ENCODE assay signal across 1 cellular context in the genomic region with DNA sequence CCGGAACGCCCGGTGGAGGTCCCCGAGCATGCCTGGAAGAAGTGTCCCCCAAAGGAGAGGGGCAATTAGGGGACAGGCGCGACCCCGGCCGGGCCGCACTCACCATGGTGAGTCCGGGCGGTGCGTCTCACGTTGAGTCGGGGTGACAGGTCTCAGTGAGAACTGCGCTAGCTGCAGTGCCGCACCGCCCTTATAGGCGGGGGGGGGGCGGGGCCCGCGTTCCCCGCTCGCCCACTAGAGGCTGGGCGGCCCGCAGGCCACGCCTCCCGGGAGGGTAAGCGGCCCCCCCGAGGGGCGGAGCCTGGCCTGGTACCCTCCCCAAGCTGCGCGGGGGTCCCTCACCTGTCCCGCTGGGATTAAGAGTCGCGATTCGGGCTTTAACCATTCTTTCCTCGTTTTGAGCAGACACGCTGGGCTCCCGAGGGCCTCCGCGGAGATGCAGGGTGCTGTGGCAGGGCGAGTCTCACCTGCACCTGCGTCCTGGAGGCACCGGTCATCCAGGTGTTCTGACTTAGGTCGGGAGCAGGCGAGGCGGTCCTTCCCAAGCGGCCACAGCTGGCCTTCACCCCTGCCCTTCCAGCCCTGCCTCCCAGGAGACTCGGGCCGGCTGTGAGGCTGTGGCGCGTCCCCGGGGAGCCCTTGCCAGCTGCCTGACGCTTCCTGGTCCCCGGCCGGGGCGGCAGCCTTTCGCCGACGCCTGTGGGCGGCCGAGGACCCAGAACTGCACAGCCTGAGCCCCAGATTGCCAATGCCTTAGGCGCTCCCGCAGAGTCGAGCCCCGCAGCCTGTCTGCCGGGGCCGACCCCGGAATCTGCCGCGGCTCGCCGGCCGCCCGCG.
TF ChIP-seq lines count a peak whose summit lies in the region.

A gene (minus strand): TSS at position 166 of the 837 bp plus-strand sequence. CDS start 60 bp downstream, at position 106.

TF ChIP-seq in HepG2, 621 proteins besides CTCF, POLR2A, EP300 and RAD21 (continued from another document and continues in another):
- TF ChIP-seq, protein P1, sequence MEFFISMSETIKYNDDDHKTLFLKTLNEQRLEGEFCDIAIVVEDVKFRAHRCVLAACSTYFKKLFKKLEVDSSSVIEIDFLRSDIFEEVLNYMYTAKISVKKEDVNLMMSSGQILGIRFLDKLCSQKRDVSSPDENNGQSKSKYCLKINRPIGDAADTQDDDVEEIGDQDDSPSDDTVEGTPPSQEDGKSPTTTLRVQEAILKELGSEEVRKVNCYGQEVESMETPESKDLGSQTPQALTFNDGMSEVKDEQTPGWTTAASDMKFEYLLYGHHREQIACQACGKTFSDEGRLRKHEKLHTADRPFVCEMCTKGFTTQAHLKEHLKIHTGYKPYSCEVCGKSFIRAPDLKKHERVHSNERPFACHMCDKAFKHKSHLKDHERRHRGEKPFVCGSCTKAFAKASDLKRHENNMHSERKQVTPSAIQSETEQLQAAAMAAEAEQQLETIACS (CRISPR knock-in tag; IDR thresholded peaks at IDR 0.05), result no peak
- TF ChIP-seq PAWR (CRISPR knock-in tag; IDR thresholded peaks at IDR 0.05; ENCODE audit: borderline replicate concordance) (0 out of 2 replicates have a peak, but pooled peaks have one; percentile 72), NRL (CRISPR knock-in tag; IDR thresholded peaks at IDR 0.05; ENCODE audit: borderline replicate concordance) (no peak; the same call in 1 of the 2 replicates), FOXP1 (IDR thresholded peaks at IDR 0.05) (no peak), FOXP1 (CRISPR knock-in tag; IDR thresholded peaks at IDR 0.05) (no peak), ZNF547 (CRISPR knock-in tag; IDR thresholded peaks at IDR 0.05) (peak; percentile 72; the same call in 1 of the 2 replicates), SMYD3 (CRISPR knock-in tag; IDR thresholded peaks at IDR 0.05) (no peak), ZNF549 (CRISPR knock-in tag; IDR thresholded peaks at IDR 0.05) (no peak), ZNF251 (CRISPR knock-in tag; IDR thresholded peaks at IDR 0.05) (no peak), IRF2 (CRISPR knock-in tag; IDR thresholded peaks at IDR 0.05) (peak; percentile 34; the same call in 1 of the 2 replicates), ATAD3A (CRISPR knock-in tag; IDR thresholded peaks at IDR 0.05) (no peak), TMF1 (CRISPR knock-in tag; IDR thresholded peaks at IDR 0.05; ENCODE audit: low read depth) (no peak), ADNP (CRISPR knock-in tag; IDR thresholded peaks at IDR 0.05) (no peak), ZNF562 (CRISPR knock-in tag; IDR thresholded peaks at IDR 0.05; ENCODE audit: borderline replicate concordance) (no peak), CREB1 (IDR thresholded peaks at IDR 0.05) (no peak), CREB1 (CRISPR knock-in tag; IDR thresholded peaks at IDR 0.05) (no peak), FOXA1 (IDR thresholded peaks at IDR 0.05) (no peak), FOXA1 (CRISPR knock-in tag; IDR thresholded peaks at IDR 0.05) (no peak), ZNF703 (CRISPR knock-in tag; IDR thresholded peaks at IDR 0.05; ENCODE audit: borderline replicate concordance) (peak; percentile 81; the same call in 1 of the 2 replicates), ZNF543 (CRISPR knock-in tag; IDR thresholded peaks at IDR 0.05) (0 out of 2 replicates have a peak, but pooled peaks have one; percentile 47), HHEX (CRISPR knock-in tag; IDR thresholded peaks at IDR 0.05) (no peak), ZNF746 (CRISPR knock-in tag; IDR thresholded peaks at IDR 0.05) (no peak), DPF2 (CRISPR knock-in tag; IDR thresholded peaks at IDR 0.05; ENCODE audit: borderline replicate concordance, low read depth) (no peak), RELA (CRISPR knock-in tag; IDR thresholded peaks at IDR 0.05) (no peak), KLF11 (CRISPR knock-in tag; IDR thresholded peaks at IDR 0.05) (no peak), SOX13 (IDR thresholded peaks at IDR 0.05) (no peak), SOX13 (CRISPR knock-in tag; conservative IDR thresholded peaks at IDR 0.05 in 1 of 2, IDR thresholded peaks at IDR 0.05 in 1 of 2) (no peak), ZNF17 (CRISPR knock-in tag; IDR thresholded peaks at IDR 0.05) (no peak), RXRA (CRISPR knock-in tag; IDR thresholded peaks at IDR 0.05) (peak; percentile 26; the same call in 1 of the 2 replicates), DNMT1 (CRISPR knock-in tag; IDR thresholded peaks at IDR 0.05) (no peak), ZNF264 (CRISPR knock-in tag; IDR thresholded peaks at IDR 0.05) (no peak), CAMTA2 (CRISPR knock-in tag; IDR thresholded peaks at IDR 0.05; ENCODE audit: borderline replicate concordance) (no peak), PTBP1 (IDR thresholded peaks at IDR 0.05; ENCODE audit: low read depth, low read length, poor library complexity, severe bottlenecking) (peak; percentile 57), KLF12 (CRISPR knock-in tag; IDR thresholded peaks at IDR 0.05; ENCODE audit: borderline replicate concordance) (0 out of 2 replicates have a peak, but pooled peaks have one; percentile 54), PHF20 (CRISPR knock-in tag; IDR thresholded peaks at IDR 0.05) (no peak), ZNF430 (CRISPR knock-in tag; IDR thresholded peaks at IDR 0.05) (peak; percentile 80; the same call in 1 of the 2 replicates), ZNF550 (CRISPR knock-in tag; IDR thresholded peaks at IDR 0.05; ENCODE audit: borderline replicate concordance) (no peak), RFX1 (IDR thresholded peaks at IDR 0.05) (no peak), ZSCAN22 (CRISPR knock-in tag; IDR thresholded peaks at IDR 0.05) (no peak), ZNF20 (CRISPR knock-in tag; IDR thresholded peaks at IDR 0.05) (no peak), MEF2D (CRISPR knock-in tag; IDR thresholded peaks at IDR 0.05) (0 out of 2 replicates have a peak, but pooled peaks have one; percentile 30), ZNF501 (CRISPR knock-in tag; IDR thresholded peaks at IDR 0.05) (peak; percentile 78), ZFP62 (CRISPR knock-in tag; IDR thresholded peaks at IDR 0.05) (0 out of 2 replicates have a peak, but pooled peaks have one; percentile 25), IKZF1 (IDR thresholded peaks at IDR 0.05) (no peak)
- TF ChIP-seq, protein P2, sequence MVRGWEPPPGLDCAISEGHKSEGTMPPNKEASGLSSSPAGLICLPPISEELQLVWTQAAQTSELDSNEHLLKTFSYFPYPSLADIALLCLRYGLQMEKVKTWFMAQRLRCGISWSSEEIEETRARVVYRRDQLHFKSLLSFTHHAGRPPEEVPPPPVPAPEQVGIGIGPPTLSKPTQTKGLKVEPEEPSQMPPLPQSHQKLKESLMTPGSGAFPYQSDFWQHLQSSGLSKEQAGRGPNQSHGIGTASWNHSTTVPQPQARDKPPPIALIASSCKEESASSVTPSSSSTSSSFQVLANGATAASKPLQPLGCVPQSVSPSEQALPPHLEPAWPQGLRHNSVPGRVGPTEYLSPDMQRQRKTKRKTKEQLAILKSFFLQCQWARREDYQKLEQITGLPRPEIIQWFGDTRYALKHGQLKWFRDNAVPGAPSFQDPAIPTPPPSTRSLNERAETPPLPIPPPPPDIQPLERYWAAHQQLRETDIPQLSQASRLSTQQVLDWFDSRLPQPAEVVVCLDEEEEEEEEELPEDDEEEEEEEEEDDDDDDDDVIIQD (CRISPR knock-in tag; IDR thresholded peaks at IDR 0.05; ENCODE audit: low read depth), result no peak
- TF ChIP-seq, protein P3, sequence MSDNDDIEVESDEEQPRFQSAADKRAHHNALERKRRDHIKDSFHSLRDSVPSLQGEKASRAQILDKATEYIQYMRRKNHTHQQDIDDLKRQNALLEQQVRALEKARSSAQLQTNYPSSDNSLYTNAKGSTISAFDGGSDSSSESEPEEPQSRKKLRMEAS (IDR thresholded peaks at IDR 0.05), result peak; percentile 60
- TF ChIP-seq, protein P4, sequence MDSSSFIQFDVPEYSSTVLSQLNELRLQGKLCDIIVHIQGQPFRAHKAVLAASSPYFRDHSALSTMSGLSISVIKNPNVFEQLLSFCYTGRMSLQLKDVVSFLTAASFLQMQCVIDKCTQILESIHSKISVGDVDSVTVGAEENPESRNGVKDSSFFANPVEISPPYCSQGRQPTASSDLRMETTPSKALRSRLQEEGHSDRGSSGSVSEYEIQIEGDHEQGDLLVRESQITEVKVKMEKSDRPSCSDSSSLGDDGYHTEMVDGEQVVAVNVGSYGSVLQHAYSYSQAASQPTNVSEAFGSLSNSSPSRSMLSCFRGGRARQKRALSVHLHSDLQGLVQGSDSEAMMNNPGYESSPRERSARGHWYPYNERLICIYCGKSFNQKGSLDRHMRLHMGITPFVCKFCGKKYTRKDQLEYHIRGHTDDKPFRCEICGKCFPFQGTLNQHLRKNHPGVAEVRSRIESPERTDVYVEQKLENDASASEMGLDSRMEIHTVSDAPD (CRISPR knock-in tag; IDR thresholded peaks at IDR 0.05), result 0 out of 2 replicates have a peak, but pooled peaks have one; percentile 51
- TF ChIP-seq, protein P5, sequence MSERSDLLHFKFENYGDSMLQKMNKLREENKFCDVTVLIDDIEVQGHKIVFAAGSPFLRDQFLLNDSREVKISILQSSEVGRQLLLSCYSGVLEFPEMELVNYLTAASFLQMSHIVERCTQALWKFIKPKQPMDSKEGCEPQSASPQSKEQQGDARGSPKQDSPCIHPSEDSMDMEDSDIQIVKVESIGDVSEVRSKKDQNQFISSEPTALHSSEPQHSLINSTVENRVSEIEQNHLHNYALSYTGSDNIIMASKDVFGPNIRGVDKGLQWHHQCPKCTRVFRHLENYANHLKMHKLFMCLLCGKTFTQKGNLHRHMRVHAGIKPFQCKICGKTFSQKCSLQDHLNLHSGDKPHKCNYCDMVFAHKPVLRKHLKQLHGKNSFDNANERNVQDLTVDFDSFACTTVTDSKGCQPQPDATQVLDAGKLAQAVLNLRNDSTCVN (CRISPR knock-in tag; IDR thresholded peaks at IDR 0.05; ENCODE audit: borderline replicate concordance), result peak; percentile 32; the same call in 1 of the 2 replicates
- TF ChIP-seq, protein P6, sequence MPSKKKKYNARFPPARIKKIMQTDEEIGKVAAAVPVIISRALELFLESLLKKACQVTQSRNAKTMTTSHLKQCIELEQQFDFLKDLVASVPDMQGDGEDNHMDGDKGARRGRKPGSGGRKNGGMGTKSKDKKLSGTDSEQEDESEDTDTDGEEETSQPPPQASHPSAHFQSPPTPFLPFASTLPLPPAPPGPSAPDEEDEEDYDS (CRISPR knock-in tag; IDR thresholded peaks at IDR 0.05), result peak; percentile 97
- TF ChIP-seq, protein P7, sequence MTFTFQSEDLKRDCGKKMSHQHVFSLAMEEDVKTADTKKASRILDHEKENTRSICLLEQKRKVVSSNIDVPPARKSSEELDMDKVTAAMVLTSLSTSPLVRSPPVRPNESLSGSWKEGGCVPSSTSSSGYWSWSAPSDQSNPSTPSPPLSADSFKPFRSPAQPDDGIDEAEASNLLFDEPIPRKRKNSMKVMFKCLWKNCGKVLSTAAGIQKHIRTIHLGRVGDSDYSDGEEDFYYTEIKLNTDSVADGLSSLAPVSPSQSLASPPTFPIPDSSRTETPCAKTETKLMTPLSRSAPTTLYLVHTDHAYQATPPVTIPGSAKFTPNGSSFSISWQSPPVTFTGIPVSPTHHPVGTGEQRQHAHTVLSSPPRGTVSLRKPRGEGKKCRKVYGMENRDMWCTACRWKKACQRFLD (CRISPR knock-in tag; IDR thresholded peaks at IDR 0.05; ENCODE audit: borderline replicate concordance), result peak; percentile 70; the same call in 1 of the 2 replicates
- TF ChIP-seq, protein P8, sequence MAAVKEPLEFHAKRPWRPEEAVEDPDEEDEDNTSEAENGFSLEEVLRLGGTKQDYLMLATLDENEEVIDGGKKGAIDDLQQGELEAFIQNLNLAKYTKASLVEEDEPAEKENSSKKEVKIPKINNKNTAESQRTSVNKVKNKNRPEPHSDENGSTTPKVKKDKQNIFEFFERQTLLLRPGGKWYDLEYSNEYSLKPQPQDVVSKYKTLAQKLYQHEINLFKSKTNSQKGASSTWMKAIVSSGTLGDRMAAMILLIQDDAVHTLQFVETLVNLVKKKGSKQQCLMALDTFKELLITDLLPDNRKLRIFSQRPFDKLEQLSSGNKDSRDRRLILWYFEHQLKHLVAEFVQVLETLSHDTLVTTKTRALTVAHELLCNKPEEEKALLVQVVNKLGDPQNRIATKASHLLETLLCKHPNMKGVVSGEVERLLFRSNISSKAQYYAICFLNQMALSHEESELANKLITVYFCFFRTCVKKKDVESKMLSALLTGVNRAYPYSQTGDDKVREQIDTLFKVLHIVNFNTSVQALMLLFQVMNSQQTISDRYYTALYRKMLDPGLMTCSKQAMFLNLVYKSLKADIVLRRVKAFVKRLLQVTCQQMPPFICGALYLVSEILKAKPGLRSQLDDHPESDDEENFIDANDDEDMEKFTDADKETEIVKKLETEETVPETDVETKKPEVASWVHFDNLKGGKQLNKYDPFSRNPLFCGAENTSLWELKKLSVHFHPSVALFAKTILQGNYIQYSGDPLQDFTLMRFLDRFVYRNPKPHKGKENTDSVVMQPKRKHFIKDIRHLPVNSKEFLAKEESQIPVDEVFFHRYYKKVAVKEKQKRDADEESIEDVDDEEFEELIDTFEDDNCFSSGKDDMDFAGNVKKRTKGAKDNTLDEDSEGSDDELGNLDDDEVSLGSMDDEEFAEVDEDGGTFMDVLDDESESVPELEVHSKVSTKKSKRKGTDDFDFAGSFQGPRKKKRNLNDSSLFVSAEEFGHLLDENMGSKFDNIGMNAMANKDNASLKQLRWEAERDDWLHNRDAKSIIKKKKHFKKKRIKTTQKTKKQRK (IDR thresholded peaks at IDR 0.05; ENCODE audit: low read length), result no peak
- TF ChIP-seq, protein P9, sequence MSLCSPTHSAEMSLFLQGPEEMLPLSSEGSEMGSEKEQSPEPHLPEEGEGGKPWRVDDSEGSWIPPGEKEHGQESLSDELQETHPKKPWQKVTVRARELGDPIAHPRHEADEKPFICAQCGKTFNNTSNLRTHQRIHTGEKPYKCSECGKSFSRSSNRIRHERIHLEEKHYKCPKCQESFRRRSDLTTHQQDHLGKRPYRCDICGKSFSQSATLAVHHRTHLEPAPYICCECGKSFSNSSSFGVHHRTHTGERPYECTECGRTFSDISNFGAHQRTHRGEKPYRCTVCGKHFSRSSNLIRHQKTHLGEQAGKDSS (CRISPR knock-in tag; IDR thresholded peaks at IDR 0.05; ENCODE audit: borderline replicate concordance, low read depth), result peak; percentile 56; the same call in 1 of the 2 replicates
- TF ChIP-seq, protein P10, sequence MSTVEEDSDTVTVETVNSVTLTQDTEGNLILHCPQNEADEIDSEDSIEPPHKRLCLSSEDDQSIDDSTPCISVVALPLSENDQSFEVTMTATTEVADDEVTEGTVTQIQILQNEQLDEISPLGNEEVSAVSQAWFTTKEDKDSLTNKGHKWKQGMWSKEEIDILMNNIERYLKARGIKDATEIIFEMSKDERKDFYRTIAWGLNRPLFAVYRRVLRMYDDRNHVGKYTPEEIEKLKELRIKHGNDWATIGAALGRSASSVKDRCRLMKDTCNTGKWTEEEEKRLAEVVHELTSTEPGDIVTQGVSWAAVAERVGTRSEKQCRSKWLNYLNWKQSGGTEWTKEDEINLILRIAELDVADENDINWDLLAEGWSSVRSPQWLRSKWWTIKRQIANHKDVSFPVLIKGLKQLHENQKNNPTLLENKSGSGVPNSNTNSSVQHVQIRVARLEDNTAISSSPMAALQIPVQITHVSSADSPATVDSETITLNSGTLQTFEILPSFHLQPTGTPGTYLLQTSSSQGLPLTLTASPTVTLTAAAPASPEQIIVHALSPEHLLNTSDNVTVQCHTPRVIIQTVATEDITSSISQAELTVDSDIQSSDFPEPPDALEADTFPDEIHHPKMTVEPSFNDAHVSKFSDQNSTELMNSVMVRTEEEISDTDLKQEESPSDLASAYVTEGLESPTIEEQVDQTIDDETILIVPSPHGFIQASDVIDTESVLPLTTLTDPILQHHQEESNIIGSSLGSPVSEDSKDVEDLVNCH (CRISPR knock-in tag; IDR thresholded peaks at IDR 0.05), result no peak
